1 cellular context compared by ENCODE assay signal in genomic region chr6:33286946-33287914, GRCh38.
TF ChIP-seq lines count a peak whose summit lies in the region.

No MANE protein-coding gene starts in this region.

TF ChIP-seq in K562, 482 proteins besides CTCF, POLR2A, EP300 and RAD21:
- peak; percentile 55 for TF ChIP-seq RBFOX2 (IDR thresholded peaks at IDR 0.05; ENCODE audit: low read depth, low read length)
- TF ChIP-seq RERE (CRISPR knock-in tag; IDR thresholded peaks at IDR 0.05; ENCODE audit: borderline replicate concordance): no peak
- TF ChIP-seq ZNF398 (CRISPR knock-in tag; IDR thresholded peaks at IDR 0.05): no peak
